ENCODE assay signal across 22 cellular contexts in the genomic region with DNA sequence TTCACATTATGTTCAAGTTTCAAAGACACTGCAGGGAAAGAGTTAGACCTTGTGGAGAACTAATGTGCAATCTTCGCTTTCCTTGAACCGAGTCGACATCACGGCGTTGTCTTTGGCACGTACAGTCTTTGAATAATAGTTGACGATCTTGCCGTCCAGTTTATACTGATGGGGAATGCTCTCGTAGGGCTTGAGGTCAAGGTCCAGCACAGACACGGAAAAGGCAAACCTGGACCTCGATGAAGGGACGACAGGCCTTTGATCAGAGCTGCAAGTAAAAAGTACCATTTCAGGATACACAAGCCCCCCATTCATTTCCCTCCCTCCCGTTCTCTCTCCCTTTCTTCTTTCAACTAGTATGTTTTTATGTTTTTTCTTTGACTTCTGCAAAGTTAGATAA. TPM values are rescaled to one million over a fixed set of nuclear protein-coding genes. Genes with fewer than 3 reads are reported as not detected.
DNase-seq lines count a peak whose midpoint lies in the region; ATAC-seq, FAIRE-seq and TF ChIP-seq lines count a peak whose summit lies in the region.
"Had no signal": no experiment of that assay in that cellular context is flagged by ENCODE, and none has a peak within 500 bp of the region (broad histone marks: within the 10 kb centered on the region; RNA-seq: fewer than 3 reads in every experiment).

No MANE protein-coding gene starts in this region.

- no peaks in the 10 kb centered on the region for H4K20me1 ChIP-seq in HepG2 (ENCODE audit: insufficient read depth, low read length)

- H3K4me3 ChIP-seq in left ventricle myocardium inferior: no peak overlapping the region
- H3K4me3 ChIP-seq in right cardiac atrium (ENCODE audit: low read length): no peak overlapping the region
- H3K4me3 ChIP-seq in HepG2 (replicated peaks in 1 of 3; ENCODE audit: insufficient read depth in 1 of 3, low read depth in 2 of 3, low read length in 3 of 3): no peak overlapping the region
- H3K4me3 ChIP-seq in gastrocnemius medialis: no peak overlapping the region
- H3K4me3 ChIP-seq: A549; BLaER1 treated with 17β-estradiol and CSF1 and Interleukin-3, amounts not matched to agents 10 nM and 100 nM; HAP-1 had no signal

- no peak overlapping the region for H2AFZ ChIP-seq in HepG2 (ENCODE audit: low read length)

- no peak for FAIRE-seq in HepG2 (lab: Jason Lieb, UNC)
- FAIRE-seq: A549, G401.6 had no signal

- intact Hi-C loops in left ventricle myocardium inferior (cut with micrococcal nuclease) (no loop called here), right cardiac atrium (cut with DNase I) (no loop called here), HepG2 (cut with micrococcal nuclease; ENCODE audit: unreplicated experiment) (no loop called here), gastrocnemius medialis (cut with DNase I; ENCODE audit: low total_unique reads) (loop anchor here (5.0 kb wide), 1 partner anchor 83 kb away; no protein-coding TSS in a partner anchor)
- intact Hi-C loops in activated T-helper 1 cell treated with anti-CD3 and anti-CD28 coated beads, Interleukin-12 subunit alpha, Interleukin-12 subunit beta, Interleukin-2, Interleukin-4 antibody, amounts not matched to agents 30 ng/mL and 10 ng/mL and 1 ng/mL, durations not matched to agents 14 hours and 24 hours and 36 hours (cut with micrococcal nuclease): no loop called here

- H3K79me2 ChIP-seq in HepG2 (ENCODE audit: insufficient read depth, low read length): no peaks in the 10 kb centered on the region

- peaks cover 88% of the 10 kb centered on the region for H3K36me3 ChIP-seq in left ventricle myocardium inferior
- H3K36me3 ChIP-seq in HepG2 (replicated peaks in 1 of 2; ENCODE audit: control insufficient read depth in 1 of 2, insufficient read depth in 2 of 2, low read length in 2 of 2): peaks cover 5 to 23% of the 10 kb centered on the region in 2 experiments
- H3K36me3 ChIP-seq in gastrocnemius medialis: peaks cover 0 to 25% of the 10 kb centered on the region in 2 donors

- CTCF ChIA-PET in HepG2 (lab: Yijun Ruan, JAX; ENCODE audit: low intra/inter-chr PET ratio, low total read pairs): no interaction called here

- H3K4me1 Mint-ChIP-seq in activated T-helper 1 cell treated with anti-CD3 and anti-CD28 coated beads, Interleukin-12 subunit alpha, Interleukin-12 subunit beta, Interleukin-2, Interleukin-4 antibody, amounts not matched to agents 30 ng/mL and 10 ng/mL and 1 ng/mL, durations not matched to agents 14 hours and 24 hours and 36 hours (ENCODE audit: low read depth): no peaks in the 10 kb centered on the region
- H3K4me1 Mint-ChIP-seq: neural crest cell; stimulated activated naive CD8-positive, alpha-beta T cell treated with anti-CD3 and anti-CD28 coated beads, Interleukin-15, amount 100 ng/mL, for 72 hours had no signal

- H3K27ac ChIP-seq in left ventricle myocardium inferior (replicated peaks) (peak overlapping the region; percentile 83), right cardiac atrium (ENCODE audit: low read length) (no peak overlapping the region), HepG2 (ENCODE audit: extremely low read length, insufficient read depth, low read length) (peak overlapping the region; percentile 74), gastrocnemius medialis (peak overlapping the region; percentile 51 to 70 (median 58))
- H3K27ac ChIP-seq: A549; BLaER1 treated with 17β-estradiol and CSF1 and Interleukin-3, amounts not matched to agents 10 nM and 100 nM had no signal

- H3K27me3 ChIP-seq in left ventricle myocardium inferior (ENCODE audit: low read depth) (no peaks in the 10 kb centered on the region), right cardiac atrium (ENCODE audit: control insufficient read depth, insufficient read depth) (no peaks in the 10 kb centered on the region), HepG2 (ENCODE audit: control insufficient read depth in 1 of 2, insufficient read depth in 2 of 2, low read length in 2 of 2) (no peaks in the 10 kb centered on the region), gastrocnemius medialis (no peaks in the 10 kb centered on the region)
- H3K27me3 ChIP-seq: BLaER1 treated with 17β-estradiol and CSF1 and Interleukin-3, amounts not matched to agents 10 nM and 100 nM had no signal

- H3K4me1 ChIP-seq in left ventricle myocardium inferior: peaks cover 38% of the 10 kb centered on the region
- H3K4me1 ChIP-seq in right cardiac atrium (ENCODE audit: control insufficient read depth, insufficient read depth, low read length): peaks cover 2% of the 10 kb centered on the region
- peaks cover 63% of the 10 kb centered on the region for H3K4me1 ChIP-seq in HepG2 (ENCODE audit: insufficient read depth, low read length)
- H3K4me1 ChIP-seq in gastrocnemius medialis: peaks cover 6 to 18% of the 10 kb centered on the region in 2 donors
- H3K4me1 ChIP-seq: A549, HAP-1 had no signal

- H3K27me3 Mint-ChIP-seq in activated T-helper 1 cell treated with anti-CD3 and anti-CD28 coated beads, Interleukin-12 subunit alpha, Interleukin-12 subunit beta, Interleukin-2, Interleukin-4 antibody, amounts not matched to agents 30 ng/mL and 10 ng/mL and 1 ng/mL, durations not matched to agents 14 hours and 24 hours and 36 hours (ENCODE audit: insufficient read depth): no peaks in the 10 kb centered on the region
- H3K27me3 Mint-ChIP-seq: stimulated activated naive CD8-positive, alpha-beta T cell treated with anti-CD3 and anti-CD28 coated beads, Interleukin-15, amount 100 ng/mL, for 72 hours had no signal

- no peak for TF ChIP-seq CTCF in left ventricle myocardium inferior (IDR thresholded peaks at IDR 0.05; ENCODE audit: borderline replicate concordance)
- TF ChIP-seq CTCF in HepG2 (CRISPR knock-in tag; IDR thresholded peaks at IDR 0.05): no peak
- no peak for TF ChIP-seq CTCF in gastrocnemius medialis (IDR thresholded peaks at IDR 0.05 in 4 of 5, conservative IDR thresholded peaks at IDR 0.05 in 1 of 5)

- no TSS peak for BruUV-seq in HepG2 (replicated peaks; lab: Mats Ljungman, UMichigan)

- no peak for TF ChIP-seq RAD21 in HepG2 (CRISPR knock-in tag; IDR thresholded peaks at IDR 0.05)

- no peak overlapping the region for H3K27ac Mint-ChIP-seq in activated T-helper 1 cell treated with anti-CD3 and anti-CD28 coated beads, Interleukin-12 subunit alpha, Interleukin-12 subunit beta, Interleukin-2, Interleukin-4 antibody, amounts not matched to agents 30 ng/mL and 10 ng/mL and 1 ng/mL, durations not matched to agents 14 hours and 24 hours and 36 hours
- H3K27ac Mint-ChIP-seq: activated naive CD4-positive, alpha-beta T cell treated with anti-CD3 and anti-CD28 coated beads for 36 hours; stimulated activated naive CD8-positive, alpha-beta T cell treated with anti-CD3 and anti-CD28 coated beads, Interleukin-15, amount 100 ng/mL, for 72 hours had no signal

- peaks cover 29% of the 10 kb centered on the region for H3K36me3 Mint-ChIP-seq in activated T-helper 1 cell treated with anti-CD3 and anti-CD28 coated beads, Interleukin-12 subunit alpha, Interleukin-12 subunit beta, Interleukin-2, Interleukin-4 antibody, amounts not matched to agents 30 ng/mL and 10 ng/mL and 1 ng/mL, durations not matched to agents 14 hours and 24 hours and 36 hours (ENCODE audit: low read depth)

- WGBS in right cardiac atrium: 81% methylated on average over 13 of the region's 13 CpGs
- WGBS in HepG2 (ENCODE audit: low lambda C conversion rate): 55% methylated on average over 13 of the region's 13 CpGs

- H3K4me2 ChIP-seq in HepG2 (ENCODE audit: low read depth, low read length): 0 out of 2 replicates have a peak overlapping the region, but pooled peaks have one; percentile 11
- H3K4me2 ChIP-seq: A549 had no signal

- peak overlapping the region; percentile 32; the same call in 1 of the 2 replicates for H3K9ac ChIP-seq in HepG2 (ENCODE audit: insufficient read depth, low read depth, low read length)
- H3K9ac ChIP-seq: BLaER1 treated with 17β-estradiol and CSF1 and Interleukin-3, amounts not matched to agents 10 nM and 100 nM had no signal

- H3K9me3 Mint-ChIP-seq in activated T-helper 1 cell treated with anti-CD3 and anti-CD28 coated beads, Interleukin-12 subunit alpha, Interleukin-12 subunit beta, Interleukin-2, Interleukin-4 antibody, amounts not matched to agents 30 ng/mL and 10 ng/mL and 1 ng/mL, durations not matched to agents 14 hours and 24 hours and 36 hours: no peaks in the 10 kb centered on the region
- H3K9me3 Mint-ChIP-seq: activated naive CD4-positive, alpha-beta T cell treated with anti-CD3 and anti-CD28 coated beads for 36 hours; neural crest cell; stimulated activated naive CD8-positive, alpha-beta T cell treated with anti-CD3 and anti-CD28 coated beads, Interleukin-15, amount 100 ng/mL, for 72 hours had no signal

- H3K9me3 ChIP-seq in left ventricle myocardium inferior (replicated peaks) (no peaks in the 10 kb centered on the region), right cardiac atrium (ENCODE audit: control insufficient read depth, low read length) (no peaks in the 10 kb centered on the region), HepG2 (ENCODE audit: low read length) (no peaks in the 10 kb centered on the region), gastrocnemius medialis (no peaks in the 10 kb centered on the region)
- H3K9me3 ChIP-seq: A549; BLaER1 treated with 17β-estradiol and CSF1 and Interleukin-3, amounts not matched to agents 10 nM and 100 nM; HAP-1 had no signal

- TF ChIP-seq POLR2A in HepG2 (IDR thresholded peaks at IDR 0.05; ENCODE audit: insufficient read depth in 1 of 2, low read depth in 2 of 2, low read length in 2 of 2): no peak
- TF ChIP-seq POLR2A in gastrocnemius medialis (IDR thresholded peaks at IDR 0.05): no peak

- POLR2A ChIA-PET in HepG2 (lab: Yijun Ruan, JAX): interaction anchor here (1.5 kb wide), 1 partner anchor 9 kb away, joined by 5 read pairs; no protein-coding TSS in a partner anchor

- H3K4me3 Mint-ChIP-seq in activated T-helper 1 cell treated with anti-CD3 and anti-CD28 coated beads, Interleukin-12 subunit alpha, Interleukin-12 subunit beta, Interleukin-2, Interleukin-4 antibody, amounts not matched to agents 30 ng/mL and 10 ng/mL and 1 ng/mL, durations not matched to agents 14 hours and 24 hours and 36 hours: no peak overlapping the region
- H3K4me3 Mint-ChIP-seq: activated naive CD4-positive, alpha-beta T cell treated with anti-CD3 and anti-CD28 coated beads for 36 hours; neural crest cell; stimulated activated naive CD8-positive, alpha-beta T cell treated with anti-CD3 and anti-CD28 coated beads, Interleukin-15, amount 100 ng/mL, for 72 hours had no signal

- in situ Hi-C loops in HepG2 (cut with HindIII; ENCODE audit: extremely low pct_ligation_motif_present, low pct_unique_long_range_greater_than_20kb): no loop called here
- in situ Hi-C loops in gastrocnemius medialis (cut with MboI; ENCODE audit: low sequenced_read_pairs in 4 of 4): loop anchor here in 1 of 4 donors (25.0 kb wide), 1 partner anchor 103 kb away; no protein-coding TSS in a partner anchor

- DNase-seq in left ventricle myocardium inferior: no peak
- DNase-seq in right cardiac atrium: no peak
- peak; percentile 45 for DNase-seq in HepG2 (ENCODE audit: low spot score)
- no peak for DNase-seq in gastrocnemius medialis
- no peak for DNase-seq in activated T-helper 1 cell treated with anti-CD3 and anti-CD28 coated beads, Interleukin-12 subunit alpha, Interleukin-12 subunit beta, Interleukin-2, Interleukin-4 antibody, amounts not matched to agents 30 ng/mL and 10 ng/mL and 1 ng/mL, durations not matched to agents 14 hours and 24 hours and 36 hours (ENCODE audit: low spot score)
- DNase-seq in germinal center (ENCODE audit: low spot score): no peak
- no peak for DNase-seq in DMS79 treated with DMSO at 0.1 percent for 48 hours (lab: John Stamatoyannopoulos, UW)
- DNase-seq: activated CD4-positive, alpha-beta T cell treated with anti-CD3 and anti-CD28 coated beads, Interleukin-2, amount 50 U/mL, for 4 hours; activated naive CD4-positive, alpha-beta T cell treated with anti-CD3 and anti-CD28 coated beads for 36 hours; dermis blood vessel endothelial cell; erythroblast; Kasumi-1; NCI-H69; SIG-M5; stimulated activated CD4-positive, alpha-beta T cell treated with anti-CD3 and anti-CD28 coated beads, Interleukin-1b, Interleukin-23, amount 100 ng/mL, for 48 hours; stimulated activated naive CD8-positive, alpha-beta T cell treated with anti-CD3 and anti-CD28 coated beads, Interleukin-15, amount 100 ng/mL, for 72 hours had no signal

- TF ChIP-seq EP300 in HepG2 (IDR thresholded peaks at IDR 0.05; ENCODE audit: low read depth in 2 of 2, low read length in 2 of 2) (peak in 1 of 2 experiments; percentile 49; a peak in 1 of 4 replicates), HepG2 (CRISPR knock-in tag; IDR thresholded peaks at IDR 0.05; ENCODE audit: borderline replicate concordance) (no peak)

- no peak for ATAC-seq in right cardiac atrium
- 0 out of 3 replicates have a peak, but pooled peaks have one; percentile 11 for ATAC-seq in HepG2
- ATAC-seq in gastrocnemius medialis: no peak
- no peak for ATAC-seq in HG02759 (IDR thresholded peaks at IDR 0.05; ENCODE audit: unreplicated experiment)
- ATAC-seq: stimulated activated naive CD8-positive, alpha-beta T cell treated with anti-CD3 and anti-CD28 coated beads, Interleukin-15, amount 100 ng/mL, for 72 hours had no signal

RNA-seq across cellular contexts. Expression of a gene that starts 54.1 kb away (rescaled TPM):
- total RNA-seq in left ventricle myocardium inferior (7.3 TPM), right cardiac atrium (10 to 100 TPM; 10.2 to 20.9 (median 11.6) TPM), HepG2 (2016; rRNA removed; fragmentation: Illumina TruSeq; extraction: Trizol) (14.1 and 15.1 TPM in 2 replicates), gastrocnemius medialis (10 to 100 TPM in 1 of 4 donors, 1 to 10 TPM in 3; 6.8 to 11.4 (median 7.5) TPM)
- polyA plus RNA-seq in right cardiac atrium (8.6 TPM), HepG2 (2011; rRNA removed) (9.9 and 11.2 TPM in 2 replicates)
- 0.91 and 1.3 TPM in 2 replicates for total RNA-seq in HepG2 (2016; cell fraction: cytosol; rRNA removed; fragmentation: Illumina TruSeq; extraction: Trizol; ENCODE audit: low read depth)
- total RNA-seq in HepG2 (2016; cell fraction: insoluble cytoplasmic fraction; rRNA removed; fragmentation: Illumina TruSeq; extraction: Trizol): 12.9 and 15.9 TPM in 2 replicates
- total RNA-seq in HepG2 (2016; cell fraction: membrane; rRNA removed; fragmentation: Illumina TruSeq; extraction: Trizol): 4.6 and 5.0 TPM in 2 replicates
- total RNA-seq in HepG2 (2016; cell fraction: nucleus; rRNA removed; fragmentation: Illumina TruSeq; extraction: Trizol): 6.5 and 8.3 TPM in 2 replicates
- 10.8 and 11.0 TPM in 2 replicates for polyA plus RNA-seq in HepG2 (2011; cell fraction: cytosol; rRNA removed)
- 17.2 and 18.8 TPM in 2 replicates for polyA plus RNA-seq in HepG2 (2011; cell fraction: nucleus; rRNA removed)
- 5.3 and 5.7 TPM in 2 replicates for polyA plus RNA-seq in HepG2 (2012)
- polyA plus RNA-seq in HepG2 (2016; cell fraction: cytosol; fragmentation: Illumina TruSeq; extraction: Trizol; ENCODE audit: low read depth): 0.66 and 1.2 TPM in 2 replicates
- 16.3 and 16.9 TPM in 2 replicates for polyA plus RNA-seq in HepG2 (2016; cell fraction: insoluble cytoplasmic fraction; fragmentation: Illumina TruSeq; extraction: Trizol; ENCODE audit: low read depth)
- polyA plus RNA-seq in HepG2 (2016; cell fraction: membrane; fragmentation: Illumina TruSeq; extraction: Trizol; ENCODE audit: low read depth): 2.2 and 3.4 TPM in 2 replicates
- 12.6 and 15.6 TPM in 2 replicates for polyA plus RNA-seq in HepG2 (2016; cell fraction: nucleus; fragmentation: Illumina TruSeq; extraction: Trizol; ENCODE audit: insufficient read depth, low read depth)
- 61.7 and 67.2 TPM in 2 replicates for polyA minus RNA-seq in HepG2 (2011; rRNA and poly(A)+ RNA removed; ENCODE audit: low replicate concordance)
- polyA minus RNA-seq in HepG2 (2011; cell fraction: cytosol; rRNA and poly(A)+ RNA removed): 6.2 and 7.6 TPM in 2 replicates
- 9.8 and 10.4 TPM in 2 replicates for polyA minus RNA-seq in HepG2 (2011; cell fraction: nucleus; rRNA and poly(A)+ RNA removed)
- 14.8 and 14.9 TPM in 2 replicates for total RNA-seq in activated T-helper 1 cell treated with anti-CD3 and anti-CD28 coated beads, Interleukin-12 subunit alpha, Interleukin-12 subunit beta, Interleukin-2, Interleukin-4 antibody, amounts not matched to agents 30 ng/mL and 10 ng/mL and 1 ng/mL, durations not matched to agents 14 hours and 24 hours and 36 hours
